In the genomic region with DNA sequence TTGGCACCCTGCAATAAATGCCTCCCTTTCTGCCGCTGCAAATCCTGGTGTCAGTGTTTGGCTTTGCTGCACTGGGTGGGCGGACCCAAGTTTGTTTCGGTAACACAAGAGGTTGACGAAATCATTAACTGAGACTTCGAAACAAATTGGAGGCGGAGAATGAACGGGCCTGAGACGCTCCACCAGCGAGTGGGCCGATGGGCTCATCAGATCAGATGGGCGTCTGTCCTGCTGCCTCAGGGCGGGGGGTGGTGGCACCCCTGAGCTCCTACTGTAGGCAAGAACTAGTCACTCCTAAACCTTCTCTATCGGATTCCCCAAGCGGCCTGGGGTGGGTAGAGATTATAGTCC, we compare ENCODE assay signal across 9 cellular contexts. TPM values are rescaled to one million over a fixed set of nuclear protein-coding genes. Genes with fewer than 3 reads are reported as not detected.
DNase-seq lines count a peak whose midpoint lies in the region; ATAC-seq and TF ChIP-seq lines count a peak whose summit lies in the region.
"Had no signal": no experiment of that assay in that cellular context is flagged by ENCODE, and none has a peak within 500 bp of the region (broad histone marks: within the 10 kb centered on the region; RNA-seq: fewer than 3 reads in every experiment).

No MANE protein-coding gene starts in this region.

- in situ Hi-C loops in ACHN (cut with HindIII; ENCODE audit: low pct_ligation_motif_present, low pct_unique_long_range_greater_than_20kb, low sequenced_read_pairs) = no loop called here

- no peak for TF ChIP-seq CTCF in CD8-positive, alpha-beta T cell (IDR thresholded peaks at IDR 0.05)
- TF ChIP-seq CTCF in MCF 10A (IDR thresholded peaks at IDR 0.05; ENCODE audit: unreplicated experiment) (no peak), kidney epithelial cell (IDR thresholded peaks at IDR 0.05; ENCODE audit: insufficient read depth, low read length, poor library complexity, severe bottlenecking) (no peak)

- intact Hi-C loops in CD8-positive, alpha-beta T cell (cut with DNase I, micrococcal nuclease) = loop anchor here (1.0 to 10.0 kb wide), 7 partner anchors 16 to 1251 kb away; partner anchors contain the start of genes CLNS1A (in 1 of the 2) and UVRAG (in 1 of the 2)
- intact Hi-C loops in MCF 10A (cut with micrococcal nuclease) = loop anchor here (1.0 kb wide), 1 partner anchor 25 kb away; no protein-coding TSS in a partner anchor

- CTCF ChIA-PET in CD8-positive, alpha-beta T cell (lab: Charles Lee) = interaction anchor here (1.4 to 3.6 kb wide), 2 partner anchors 18 to 25 kb away, joined by 6 to 37 read pairs; no protein-coding TSS in a partner anchor
- CTCF ChIA-PET in MCF 10A (lab: Yijun Ruan, JAX) = interaction anchor here (0.6 to 4.9 kb wide), 4 partner anchors 12 to 52 kb away, joined by 3 to 37 read pairs (median 7); no protein-coding TSS in a partner anchor

- no peak for DNase-seq in CD8-positive, alpha-beta T cell
- DNase-seq in MCF 10A (ENCODE audit: unreplicated experiment) (no peak), kidney epithelial cell (ENCODE audit: low read depth) (no peak), ACHN (no peak)
- peak in 1 of 2 donors; percentile 26 for DNase-seq in stimulated activated naive CD8-positive, alpha-beta T cell treated with anti-CD3 and anti-CD28 coated beads, Interleukin-15, amount 100 ng/mL, for 72 hours
- no peak for DNase-seq in activated effector memory CD4-positive, alpha-beta T cell treated with anti-CD3 and anti-CD28 coated beads, Interleukin-2, amount 50 U/mL, for 16 hours

- H3K4me3 ChIP-seq in CD8-positive, alpha-beta T cell (ENCODE audit: low read depth, low read length) = peak overlapping the region; percentile 87
- H3K4me3 ChIP-seq in HUES48 (ENCODE audit: low read depth, low read length) (peak overlapping the region; percentile 78), kidney epithelial cell (ENCODE audit: low read depth, low read length) (peak overlapping the region; percentile 63)

- peak overlapping the region; percentile 66 for H3K27ac Mint-ChIP-seq in CD8-positive, alpha-beta T cell
- H3K27ac Mint-ChIP-seq in MCF 10A (ENCODE audit: low read depth, unreplicated experiment) = no peak overlapping the region
- peak overlapping the region; percentile 33 to 96 for H3K27ac Mint-ChIP-seq in stimulated activated naive CD8-positive, alpha-beta T cell treated with anti-CD3 and anti-CD28 coated beads, Interleukin-15, amount 100 ng/mL, for 72 hours

- BruUV-seq in MCF 10A (replicated peaks; lab: Mats Ljungman, UMichigan) = no TSS peak

- no peak overlapping the region for H3K27ac ChIP-seq in CD8-positive, alpha-beta T cell (ENCODE audit: low read depth, low read length)
- H3K27ac ChIP-seq in HUES48 (ENCODE audit: low read depth, low read length) = no peak overlapping the region

- no peaks in the 10 kb centered on the region for H3K36me3 ChIP-seq in CD8-positive, alpha-beta T cell (ENCODE audit: insufficient read depth, low read length)
- no peaks in the 10 kb centered on the region for H3K36me3 ChIP-seq in HUES48 (ENCODE audit: control insufficient read depth, insufficient read depth, low read length)
- H3K36me3 ChIP-seq in kidney epithelial cell (ENCODE audit: control insufficient read depth, insufficient read depth, low read length) = no peaks in the 10 kb centered on the region

- H3K4me3 Mint-ChIP-seq in CD8-positive, alpha-beta T cell = peak overlapping the region; percentile 83
- H3K4me3 Mint-ChIP-seq in MCF 10A (ENCODE audit: unreplicated experiment) = peak overlapping the region; percentile 68
- H3K4me3 Mint-ChIP-seq in stimulated activated naive CD8-positive, alpha-beta T cell treated with anti-CD3 and anti-CD28 coated beads, Interleukin-15, amount 100 ng/mL, for 72 hours = peak overlapping the region; percentile 86 to 94

- H3K9ac ChIP-seq in HUES48 (ENCODE audit: low read depth, low read length) = peak overlapping the region; percentile 52; the same call in 1 of the 2 replicates

- no peaks in the 10 kb centered on the region for H3K27me3 ChIP-seq in CD8-positive, alpha-beta T cell (ENCODE audit: insufficient read depth, low read length)
- 0 out of 2 replicates have a peak, but pooled peaks cover 11% of the 10 kb centered on the region for H3K27me3 ChIP-seq in HUES48 (ENCODE audit: control insufficient read depth, insufficient read depth, low read length)
- H3K27me3 ChIP-seq in kidney epithelial cell (ENCODE audit: control insufficient read depth, insufficient read depth, low read length) = no peaks in the 10 kb centered on the region

- peaks cover 25% of the 10 kb centered on the region for H3K4me1 Mint-ChIP-seq in CD8-positive, alpha-beta T cell (ENCODE audit: low read depth)
- no peaks in the 10 kb centered on the region for H3K4me1 Mint-ChIP-seq in MCF 10A (ENCODE audit: insufficient read depth, unreplicated experiment)
- peaks cover 32% of the 10 kb centered on the region for H3K4me1 Mint-ChIP-seq in stimulated activated naive CD8-positive, alpha-beta T cell treated with anti-CD3 and anti-CD28 coated beads, Interleukin-15, amount 100 ng/mL, for 72 hours

- no peaks in the 10 kb centered on the region for H3K36me3 Mint-ChIP-seq in CD8-positive, alpha-beta T cell
- peaks cover 2% of the 10 kb centered on the region for H3K36me3 Mint-ChIP-seq in MCF 10A (ENCODE audit: insufficient read depth, unreplicated experiment)

- no peaks in the 10 kb centered on the region for H3K9me3 Mint-ChIP-seq in CD8-positive, alpha-beta T cell
- H3K9me3 Mint-ChIP-seq in MCF 10A (ENCODE audit: unreplicated experiment) = no peaks in the 10 kb centered on the region
- no peaks in the 10 kb centered on the region for H3K9me3 Mint-ChIP-seq in stimulated activated naive CD8-positive, alpha-beta T cell treated with anti-CD3 and anti-CD28 coated beads, Interleukin-15, amount 100 ng/mL, for 72 hours

- no peak for ATAC-seq in CD8-positive, alpha-beta T cell
- no peak for ATAC-seq in stimulated activated naive CD8-positive, alpha-beta T cell treated with anti-CD3 and anti-CD28 coated beads, Interleukin-15, amount 100 ng/mL, for 72 hours
- no peak for ATAC-seq in GM18517 (IDR thresholded peaks at IDR 0.05; ENCODE audit: unreplicated experiment)

- H3K9me3 ChIP-seq in CD8-positive, alpha-beta T cell (ENCODE audit: low read length) = no peaks in the 10 kb centered on the region
- H3K9me3 ChIP-seq in HUES48 (ENCODE audit: control insufficient read depth, insufficient read depth, low read length) = no peaks in the 10 kb centered on the region

- H3K27me3 Mint-ChIP-seq in CD8-positive, alpha-beta T cell (ENCODE audit: low read depth) = no peaks in the 10 kb centered on the region
- H3K27me3 Mint-ChIP-seq in MCF 10A (ENCODE audit: insufficient read depth, unreplicated experiment) = no peaks in the 10 kb centered on the region
- H3K27me3 Mint-ChIP-seq in stimulated activated naive CD8-positive, alpha-beta T cell treated with anti-CD3 and anti-CD28 coated beads, Interleukin-15, amount 100 ng/mL, for 72 hours = no peaks in the 10 kb centered on the region

- POLR2A ChIA-PET in CD8-positive, alpha-beta T cell (lab: Charles Lee) = interaction anchor here (0.8 kb wide), 1 partner anchor 16 kb away, joined by 3 read pairs; no protein-coding TSS in a partner anchor
- POLR2A ChIA-PET in MCF 10A (lab: Yijun Ruan, JAX) = interaction anchor here (0.7 kb wide), 1 partner anchor 29 kb away, joined by 3 read pairs; no protein-coding TSS in a partner anchor

- peaks cover 18% of the 10 kb centered on the region for H3K4me1 ChIP-seq in CD8-positive, alpha-beta T cell (ENCODE audit: insufficient read depth, low read length)
- H3K4me1 ChIP-seq in HUES48 (ENCODE audit: control insufficient read depth, insufficient read depth, low read length) = peaks cover 12% of the 10 kb centered on the region

RNA-seq across cellular contexts. Expression of gene CAPN5, which starts 0.9 kb away (rescaled TPM):
- total RNA-seq in CD8-positive, alpha-beta T cell = 1 to 10 TPM; 6.5 to 7.4 TPM
- total RNA-seq in MCF 10A (2022) (0.26 and 0.49 TPM in 2 replicates), kidney epithelial cell (7.8 and 9.7 TPM in 2 replicates)

RNA-seq across cellular contexts. Expression of gene B3GNT6, which starts 31.7 kb away (rescaled TPM):
- total RNA-seq in CD8-positive, alpha-beta T cell = not detected
- total RNA-seq in MCF 10A (2022) (not detected in 2 replicates), kidney epithelial cell (not detected in 2 replicates)
- total RNA-seq: HT1080 had no signal

RNA-seq across cellular contexts. Expression of gene OMP, which starts 36.8 kb away (rescaled TPM):
- total RNA-seq in CD8-positive, alpha-beta T cell = 1 to 10 TPM in 1 of 2 experiments, not detected in 1; 1.1 TPM
- total RNA-seq in MCF 10A (2022) (not detected in 2 replicates), kidney epithelial cell (not detected in 2 replicates)
